In genomic region chr10:9243861-9244515, GRCh38 we compare ENCODE assay signal across 23 cellular contexts.
DNase-seq lines count a peak whose midpoint lies in the region; ATAC-seq and TF ChIP-seq lines count a peak whose summit lies in the region.
"Had no signal": no experiment of that assay in that cellular context is flagged by ENCODE, and none has a peak within 500 bp of the region (broad histone marks: within the 10 kb centered on the region; RNA-seq: fewer than 3 reads in every experiment).

No MANE protein-coding gene starts in this region.

- no peaks in the 10 kb centered on the region for H3F3A ChIP-seq in GM23338 (replicated peaks; ENCODE audit: low read depth)

- ATAC-seq in GM23338 = no peak
- no peak for ATAC-seq in T-cell (replicated peaks in 1 of 4)
- ATAC-seq: K562, mucosa of descending colon had no signal

- peak overlapping the region; percentile 72; the same call in 1 of the 2 replicates for H2AFZ ChIP-seq in GM23338

- H3K27ac ChIP-seq in GM23338 (ENCODE audit: low read depth) = no peak overlapping the region
- H3K27ac ChIP-seq: adrenal gland, esophagus muscularis mucosa, left ventricle myocardium inferior, RWPE1, sigmoid colon had no signal

- CTCF ChIA-PET in T-cell (lab: Charles Lee) = no interaction called here

- no peak overlapping the region for H3K4me3 ChIP-seq in GM23338
- H3K4me3 ChIP-seq: adrenal gland, esophagus muscularis mucosa, K562, left ventricle myocardium inferior, mucosa of descending colon, sigmoid colon had no signal

- no peak for TF ChIP-seq CTCF in GM23338 (conservative IDR thresholded peaks at IDR 0.05; ENCODE audit: low read depth in 2 of 2)
- TF ChIP-seq CTCF in glutamatergic neuron (IDR thresholded peaks at IDR 0.05; ENCODE audit: partially characterized antibody, unreplicated experiment) = no peak

- H3K79me2 ChIP-seq in GM23338 (replicated peaks; ENCODE audit: insufficient read depth) = no peaks in the 10 kb centered on the region

- H3K9me3 Mint-ChIP-seq in GM23338 = no peaks in the 10 kb centered on the region
- no peaks in the 10 kb centered on the region for H3K9me3 Mint-ChIP-seq in glutamatergic neuron (ENCODE audit: unreplicated experiment)
- no peaks in the 10 kb centered on the region for H3K9me3 Mint-ChIP-seq in T-cell
- H3K9me3 Mint-ChIP-seq: activated CD4-positive, alpha-beta T cell treated with anti-CD3 and anti-CD28 coated beads, Interleukin-2, amount 10 ng/mL, durations not matched to agents 24 days and 14 days; HFFc6 had no signal

- peaks cover 5% of the 10 kb centered on the region for H3K27me3 Mint-ChIP-seq in GM23338 (ENCODE audit: insufficient read depth, low read depth, poor library complexity)
- H3K27me3 Mint-ChIP-seq in glutamatergic neuron (ENCODE audit: unreplicated experiment) = no peaks in the 10 kb centered on the region
- H3K27me3 Mint-ChIP-seq in T-cell = peaks cover 33 to 35% of the 10 kb centered on the region in 2 donors

- no peak overlapping the region; the same call in 1 of the 2 replicates for H3K27ac Mint-ChIP-seq in GM23338
- H3K27ac Mint-ChIP-seq in glutamatergic neuron (ENCODE audit: unreplicated experiment) = no peak overlapping the region
- no peak overlapping the region for H3K27ac Mint-ChIP-seq in T-cell
- H3K27ac Mint-ChIP-seq: activated CD4-positive, alpha-beta T cell treated with anti-CD3 and anti-CD28 coated beads, Interleukin-2, amount 10 ng/mL, durations not matched to agents 24 days and 14 days; HFFc6 had no signal

- H3K4me2 ChIP-seq in GM23338 = no peak overlapping the region

- no peaks in the 10 kb centered on the region for H3K27me3 ChIP-seq in GM23338 (ENCODE audit: insufficient read depth)
- H3K27me3 ChIP-seq: adrenal gland, sigmoid colon had no signal

- no peaks in the 10 kb centered on the region for H3K4me1 ChIP-seq in GM23338 (ENCODE audit: insufficient read depth)
- H3K4me1 ChIP-seq: adrenal gland, esophagus muscularis mucosa, left ventricle myocardium inferior, sigmoid colon had no signal

- no peaks in the 10 kb centered on the region for H3K36me3 Mint-ChIP-seq in GM23338 (ENCODE audit: low read depth)
- no peaks in the 10 kb centered on the region for H3K36me3 Mint-ChIP-seq in glutamatergic neuron (ENCODE audit: unreplicated experiment)
- H3K36me3 Mint-ChIP-seq in T-cell = no peaks in the 10 kb centered on the region

- H4K20me1 ChIP-seq in GM23338 (replicated peaks; ENCODE audit: insufficient read depth) = no peaks in the 10 kb centered on the region

- no peaks in the 10 kb centered on the region for H3K36me3 ChIP-seq in GM23338 (ENCODE audit: insufficient read depth)
- H3K36me3 ChIP-seq: adrenal gland, esophagus muscularis mucosa, left ventricle myocardium inferior, sigmoid colon had no signal

- no peak for DNase-seq in GM23338 (ENCODE audit: low spot score)
- peak; percentile 31 to 37 for DNase-seq in SHP77 (lab: John Stamatoyannopoulos, UW)
- peak; percentile 47 for DNase-seq in fibroblast of gingiva (ENCODE audit: low read depth)
- DNase-seq in renal cortical epithelial cell (ENCODE audit: low read depth) = peak; percentile 55
- DNase-seq in glutamatergic neuron = no peak
- no peak for DNase-seq in T-cell
- DNase-seq in HuH-7 (ENCODE audit: low spot score) = no peak
- DNase-seq: activated CD4-positive, alpha-beta T cell treated with anti-CD3 and anti-CD28 coated beads, Interleukin-2, amount 10 ng/mL, durations not matched to agents 24 days and 14 days; activated effector memory CD4-positive, alpha-beta T cell treated with anti-CD3 and anti-CD28 coated beads, Interleukin-2, amount 50 U/mL, for 16 hours; adrenal gland; DMS79 treated with DMSO at 0.1 percent for 48 hours; effector memory CD4-positive, alpha-beta T cell; HFFc6; left ventricle myocardium inferior; mucosa of descending colon; NCI-H345; sigmoid colon; stimulated activated CD4-positive, alpha-beta T cell treated with anti-CD3 and anti-CD28 coated beads, Interleukin-1b, Interleukin-23, amount 100 ng/mL, for 48 hours; stimulated activated naive CD4-positive, alpha-beta T cell; SW 1271 had no signal

- H3K4me3 Mint-ChIP-seq in GM23338 (no peak overlapping the region), glutamatergic neuron (ENCODE audit: unreplicated experiment) (no peak overlapping the region), T-cell (no peak overlapping the region)
- H3K4me3 Mint-ChIP-seq: activated CD4-positive, alpha-beta T cell treated with anti-CD3 and anti-CD28 coated beads, Interleukin-2, amount 10 ng/mL, durations not matched to agents 24 days and 14 days; HFFc6 had no signal

- no peaks in the 10 kb centered on the region for H3K9me2 ChIP-seq in GM23338 (ENCODE audit: insufficient read depth)

- POLR2A ChIA-PET in T-cell (lab: Charles Lee) = interaction anchor here in 1 of 2 donors (0.6 kb wide), 1 partner anchor 15 kb away, joined by 3 read pairs; no protein-coding TSS in a partner anchor

- H3K4me1 Mint-ChIP-seq in GM23338 (0 out of 3 replicates have a peak, but pooled peaks cover 3% of the 10 kb centered on the region), glutamatergic neuron (ENCODE audit: low read depth, unreplicated experiment) (no peaks in the 10 kb centered on the region), T-cell (no peaks in the 10 kb centered on the region)
- H3K4me1 Mint-ChIP-seq: activated CD4-positive, alpha-beta T cell treated with anti-CD3 and anti-CD28 coated beads, Interleukin-2, amount 10 ng/mL, durations not matched to agents 24 days and 14 days had no signal

TF ChIP-seq in GM23338, 12 proteins besides CTCF, POLR2A, EP300 and RAD21 (continues in another document):
- TF ChIP-seq ZNF114 (CRISPR knock-in tag; IDR thresholded peaks at IDR 0.05) = no peak
- TF ChIP-seq EZH2 (IDR thresholded peaks at IDR 0.05; ENCODE audit: low read depth, unreplicated experiment) = no peak
- no peak for TF ChIP-seq ZNF462 (CRISPR knock-in tag; IDR thresholded peaks at IDR 0.05)

Comparison
In these comparisons a context has a peak if more than half of its experiments do, and no peak if none do; other contexts are left out.
1. DNase-seq: peak in SHP77 (2 of 2), fibroblast of gingiva (single experiment) and renal cortical epithelial cell (single experiment); none in GM23338 (single experiment), glutamatergic neuron (single experiment), T-cell (0 of 34) and HuH-7 (single experiment).